In the genomic region with DNA sequence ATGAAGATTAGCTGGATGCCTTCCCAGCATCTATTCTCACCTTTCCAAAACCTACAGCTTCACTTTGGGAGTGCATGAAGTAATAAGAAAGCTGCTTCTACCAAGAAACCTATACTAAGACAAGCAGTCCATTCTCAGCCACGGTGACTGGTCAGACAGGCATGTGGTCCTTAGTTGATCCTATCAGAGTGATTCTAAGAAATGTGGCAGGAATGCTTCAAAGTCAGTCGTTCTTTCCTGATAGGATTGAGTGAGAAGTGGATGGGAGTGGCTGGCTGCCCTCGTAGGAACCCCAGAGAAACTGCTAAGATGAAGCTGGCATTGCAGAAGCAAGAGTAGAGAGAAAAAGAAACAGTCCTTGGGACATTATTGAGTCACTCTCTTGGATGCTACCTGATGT, we compare ENCODE assay signal across 20 cellular contexts. TPM values are rescaled to one million over a fixed set of nuclear protein-coding genes. Genes with fewer than 3 reads are reported as not detected.
A peak's percentile ranks its signal among the peaks of the same experiment; 100 is the strongest.
DNase-seq lines count a peak whose midpoint lies in the region; ATAC-seq and TF ChIP-seq lines count a peak whose summit lies in the region.
"Had no signal": no experiment of that assay in that cellular context is flagged by ENCODE, and none has a peak within 500 bp of the region (broad histone marks: within the 10 kb centered on the region; RNA-seq: fewer than 3 reads in every experiment).

No MANE protein-coding gene starts in this region.

- ATAC-seq in upper lobe of right lung (no peak), HG02852 (IDR thresholded peaks at IDR 0.05; ENCODE audit: unreplicated experiment) (no peak)
- ATAC-seq: Right ventricle myocardium inferior had no signal

- peaks cover 11% of the 10 kb centered on the region for H3K4me1 Mint-ChIP-seq in neural progenitor cell

- H3K4me3 ChIP-seq in epithelial cell of esophagus (ENCODE audit: low read length) (no peak overlapping the region), neural progenitor cell (no peak overlapping the region), upper lobe of right lung (no peak overlapping the region)

- H3K4me1 ChIP-seq in neural progenitor cell = no peaks in the 10 kb centered on the region
- H3K4me1 ChIP-seq in upper lobe of right lung = no peaks in the 10 kb centered on the region
- H3K4me1 ChIP-seq: Caco-2 had no signal

- H3F3A ChIP-seq in neural progenitor cell (ENCODE audit: low read depth) = no peaks in the 10 kb centered on the region

- no peaks in the 10 kb centered on the region for H3K79me2 ChIP-seq in neural progenitor cell (ENCODE audit: low read depth)

- H3K36me3 ChIP-seq in neural progenitor cell = no peaks in the 10 kb centered on the region
- H3K36me3 ChIP-seq in upper lobe of right lung = no peaks in the 10 kb centered on the region

- DNase-seq in EL = peak; percentile 30
- DNase-seq in NCI-H226 = peak; percentile 95
- peak; percentile 51 for DNase-seq in epithelial cell of esophagus (ENCODE audit: low read depth)
- no peak for DNase-seq in neural progenitor cell (ENCODE audit: low spot score)
- DNase-seq in upper lobe of right lung = no peak
- no peak for DNase-seq in NCI-H1436 treated with DMSO at 0.1 percent for 48 hours (lab: John Stamatoyannopoulos, UW)
- DNase-seq: ACHN, AML-193, Caco-2, DMS53, H9, NCI-H1436, NCI-H2029 treated with DMSO at 0.1 percent for 48 hours, NCI-H2171 treated with DMSO at 0.1 percent for 48 hours, NCI-H510A treated with DMSO at 0.1 percent for 48 hours, NCI-H82 had no signal

- no peak overlapping the region for H3K9ac ChIP-seq in neural progenitor cell

- H3K27me3 Mint-ChIP-seq in neural progenitor cell (ENCODE audit: insufficient read depth, low read depth) = peaks cover 6% of the 10 kb centered on the region

- TF ChIP-seq CTCF in epithelial cell of esophagus (IDR thresholded peaks at IDR 0.05; ENCODE audit: insufficient read depth, low read depth, low read length, missing control alignments) = no peak
- TF ChIP-seq CTCF in neural progenitor cell (IDR thresholded peaks at IDR 0.05) = no peak
- TF ChIP-seq CTCF in upper lobe of right lung (IDR thresholded peaks at IDR 0.05) = no peak

- no peaks in the 10 kb centered on the region for H3K9me3 ChIP-seq in neural progenitor cell (ENCODE audit: low read depth)
- no peaks in the 10 kb centered on the region for H3K9me3 ChIP-seq in upper lobe of right lung
- H3K9me3 ChIP-seq: Caco-2 had no signal

- H2AFZ ChIP-seq in neural progenitor cell (replicated peaks) = no peak overlapping the region

- intact Hi-C loops in upper lobe of right lung (cut with DNase I) = no loop called here

- peak overlapping the region; percentile 84 for H3K27ac Mint-ChIP-seq in neural progenitor cell
- H3K27ac Mint-ChIP-seq: CD14-positive monocyte, H9 had no signal

- H3K27ac ChIP-seq in neural progenitor cell (no peak overlapping the region), upper lobe of right lung (no peak overlapping the region)
- H3K27ac ChIP-seq: HL-60 had no signal

- no peaks in the 10 kb centered on the region for H3K36me3 Mint-ChIP-seq in neural progenitor cell
- H3K36me3 Mint-ChIP-seq: CD14-positive monocyte had no signal

- no peaks in the 10 kb centered on the region for H4K20me1 ChIP-seq in neural progenitor cell (ENCODE audit: low read depth)

- no peak overlapping the region for H3K4me2 ChIP-seq in neural progenitor cell

- H3K9me3 Mint-ChIP-seq in neural progenitor cell = peaks cover 8% of the 10 kb centered on the region

- no peaks in the 10 kb centered on the region for H3K27me3 ChIP-seq in neural progenitor cell
- peaks cover 18% of the 10 kb centered on the region for H3K27me3 ChIP-seq in upper lobe of right lung

- H3K4me3 Mint-ChIP-seq in neural progenitor cell = no peak overlapping the region
- H3K4me3 Mint-ChIP-seq: CD14-positive monocyte, H9 had no signal

RNA-seq across cellular contexts. Expression of gene FOXB1, which starts 16.6 kb away (rescaled TPM):
- total RNA-seq in neural progenitor cell (ENCODE audit: low replicate concordance) = 7.3 and 9.6 TPM in 2 replicates
- not detected for total RNA-seq in upper lobe of right lung
- total RNA-seq: Caco-2, Right ventricle myocardium inferior had no signal

Comparison
In these comparisons a context has a peak if more than half of its experiments do, and no peak if none do; other contexts are left out.
1. DNase-seq: peak in EL (single experiment), NCI-H226 (single experiment) and epithelial cell of esophagus (single experiment); none in neural progenitor cell (single experiment), upper lobe of right lung (single experiment) and NCI-H1436 treated with DMSO at 0.1 percent for 48 hours (single experiment).